Comparison of ENCODE assay signal across 18 cellular contexts in the genomic region with DNA sequence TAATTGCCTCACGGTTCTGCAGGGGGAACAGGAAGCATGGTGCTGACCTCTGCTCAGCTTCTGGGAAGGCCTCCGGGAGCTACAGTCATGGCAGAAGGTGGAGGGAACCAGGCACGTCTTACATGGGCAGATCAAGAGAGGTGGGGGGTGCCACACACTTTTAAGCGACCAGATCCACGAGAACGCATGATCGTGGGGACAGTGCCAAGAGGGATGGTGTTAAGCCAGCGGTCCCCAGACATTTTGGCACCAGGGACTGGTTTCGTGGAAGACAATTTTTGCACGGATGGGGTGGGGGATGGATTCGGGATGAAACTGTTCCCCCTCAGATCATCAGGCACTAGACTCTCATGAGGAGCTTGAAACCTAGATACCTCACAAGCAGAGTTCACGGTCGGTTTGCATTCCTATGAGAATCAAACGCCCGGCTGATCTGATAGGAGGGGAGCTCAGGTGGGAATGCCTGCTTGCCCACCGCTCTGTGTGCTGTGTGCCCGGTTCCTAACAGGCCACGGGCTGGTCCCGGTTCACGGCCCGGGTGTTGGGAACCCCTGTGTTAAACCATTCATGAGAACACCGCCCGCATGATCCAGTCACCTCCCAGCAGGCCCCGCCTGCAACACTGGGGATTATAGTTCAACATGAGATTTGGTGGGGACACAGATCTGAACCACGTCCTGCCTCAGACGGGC.
DNase-seq lines count a peak whose midpoint lies in the region; ATAC-seq and TF ChIP-seq lines count a peak whose summit lies in the region.
"Had no signal": no experiment of that assay in that cellular context is flagged by ENCODE, and none has a peak within 500 bp of the region (broad histone marks: within the 10 kb centered on the region; RNA-seq: fewer than 3 reads in every experiment).

No MANE protein-coding gene starts in this region.

- no peak overlapping the region for H3K4me3 Mint-ChIP-seq in GM23338

- H3K9me2 ChIP-seq in GM23338 (ENCODE audit: insufficient read depth), result no peaks in the 10 kb centered on the region

- H3K9me3 ChIP-seq in heart right ventricle, result no peaks in the 10 kb centered on the region
- no peaks in the 10 kb centered on the region for H3K9me3 ChIP-seq in parathyroid adenoma (ENCODE audit: control insufficient read depth, low read length)
- H3K9me3 ChIP-seq: MG63 had no signal

- no peak overlapping the region for H3K27ac Mint-ChIP-seq in GM23338

- H2AFZ ChIP-seq in parathyroid adenoma (no peak overlapping the region), GM23338 (no peak overlapping the region; the same call in 1 of the 2 replicates)

- WGBS in heart right ventricle, 2 donors, result 85 to 90% methylated on average over 26 of the region's 26 CpGs

- TF ChIP-seq CTCF in heart right ventricle (IDR thresholded peaks at IDR 0.05) (no peak), parathyroid adenoma (IDR thresholded peaks at IDR 0.05) (no peak), GM23338 (conservative IDR thresholded peaks at IDR 0.05; ENCODE audit: low read depth in 2 of 2) (no peak)

- no peaks in the 10 kb centered on the region for H3K79me2 ChIP-seq in parathyroid adenoma
- H3K79me2 ChIP-seq in GM23338 (replicated peaks; ENCODE audit: insufficient read depth), result no peaks in the 10 kb centered on the region

- ATAC-seq in heart right ventricle (no peak), Right ventricle myocardium inferior (no peak), GM23338 (no peak)

- peaks cover 6% of the 10 kb centered on the region; the same call in 1 of the 3 replicates for H3K4me1 Mint-ChIP-seq in GM23338

- peaks cover 5% of the 10 kb centered on the region; the same call in 2 of the 3 replicates for H3K9me3 Mint-ChIP-seq in GM23338

- intact Hi-C loops in heart right ventricle (cut with DNase I) (no loop called here), Right ventricle myocardium inferior (cut with DNase I) (no loop called here)

- H3K4me2 ChIP-seq in parathyroid adenoma (ENCODE audit: low read length) (no peak overlapping the region), GM23338 (no peak overlapping the region)

- H3K27ac ChIP-seq in heart right ventricle (peak overlapping the region; percentile 5 to 90 (median 82)), parathyroid adenoma (peak overlapping the region; percentile 19), GM23338 (ENCODE audit: low read depth) (no peak overlapping the region)
- H3K27ac ChIP-seq: SK-N-MC had no signal

- no peaks in the 10 kb centered on the region for H3F3A ChIP-seq in GM23338 (replicated peaks; ENCODE audit: low read depth)

- H3K9ac ChIP-seq in parathyroid adenoma, result no peak overlapping the region

- no peaks in the 10 kb centered on the region for H3K36me3 Mint-ChIP-seq in GM23338 (ENCODE audit: low read depth)

- H4K20me1 ChIP-seq in GM23338 (replicated peaks; ENCODE audit: insufficient read depth), result no peaks in the 10 kb centered on the region

- no peaks in the 10 kb centered on the region for H3K27me3 ChIP-seq in heart right ventricle
- no peaks in the 10 kb centered on the region for H3K27me3 ChIP-seq in parathyroid adenoma (ENCODE audit: control insufficient read depth, insufficient read depth, low read length)
- no peaks in the 10 kb centered on the region for H3K27me3 ChIP-seq in GM23338 (ENCODE audit: insufficient read depth)

- DNase-seq in heart right ventricle (no peak), Right ventricle myocardium inferior (ENCODE audit: missing footprints) (no peak), dermis blood vessel endothelial cell (peak; percentile 2), GM23338 (ENCODE audit: low spot score) (no peak), NCI-H345 (lab: John Stamatoyannopoulos, UW) (no peak)
- no peak for DNase-seq in stimulated activated CD4-positive, alpha-beta T cell treated with anti-CD3 and anti-CD28 coated beads, Interleukin-15, amount 100 ng/mL, for 24 hours
- DNase-seq: 8988T, EL, Kasumi-1, MG63, NCI-H1417 treated with DMSO at 0.1 percent for 48 hours, NCI-H187, NCI-H446 treated with DMSO at 0.1 percent for 48 hours, NCI-H526 treated with DMSO at 0.1 percent for 48 hours, OCI-M1, SHP77 treated with DMSO at 0.1 percent for 48 hours had no signal

- H3K36me3 ChIP-seq in heart right ventricle, result no peaks in the 10 kb centered on the region
- H3K36me3 ChIP-seq in parathyroid adenoma (ENCODE audit: control insufficient read depth, insufficient read depth, low read length), result no peaks in the 10 kb centered on the region
- H3K36me3 ChIP-seq in GM23338 (ENCODE audit: insufficient read depth), result no peaks in the 10 kb centered on the region
- H3K36me3 ChIP-seq: MG63 had no signal

- H3K27me3 Mint-ChIP-seq in GM23338 (ENCODE audit: insufficient read depth, low read depth, poor library complexity), result peaks cover 11% of the 10 kb centered on the region

- H3K4me3 ChIP-seq in heart right ventricle (no peak overlapping the region), parathyroid adenoma (ENCODE audit: low read depth, low read length) (no peak overlapping the region), GM23338 (no peak overlapping the region)
- H3K4me3 ChIP-seq: MG63, SK-N-MC had no signal

- H3K4me1 ChIP-seq in heart right ventricle, result peaks cover 14 to 41% (median 34%) of the 10 kb centered on the region in 9 donors
- no peaks in the 10 kb centered on the region for H3K4me1 ChIP-seq in parathyroid adenoma
- no peaks in the 10 kb centered on the region for H3K4me1 ChIP-seq in GM23338 (ENCODE audit: insufficient read depth)

TF ChIP-seq in GM23338, 12 proteins besides CTCF, POLR2A, EP300 and RAD21:
- TF ChIP-seq POLR2AphosphoS5 (IDR thresholded peaks at IDR 0.05; ENCODE audit: low read depth) (no peak), JUNB (IDR thresholded peaks at IDR 0.05; ENCODE audit: unreplicated experiment) (no peak), NANOG (IDR thresholded peaks at IDR 0.05; ENCODE audit: borderline replicate concordance) (no peak), EZH2 (IDR thresholded peaks at IDR 0.05; ENCODE audit: low read depth, unreplicated experiment) (no peak), STAT1 (IDR thresholded peaks at IDR 0.05; ENCODE audit: unreplicated experiment) (no peak), CREB1 (CRISPR knock-in tag; IDR thresholded peaks at IDR 0.05; ENCODE audit: low read depth) (no peak), ZNF331 (CRISPR knock-in tag; IDR thresholded peaks at IDR 0.05; ENCODE audit: low read depth) (no peak)
- TF ChIP-seq, protein P1, sequence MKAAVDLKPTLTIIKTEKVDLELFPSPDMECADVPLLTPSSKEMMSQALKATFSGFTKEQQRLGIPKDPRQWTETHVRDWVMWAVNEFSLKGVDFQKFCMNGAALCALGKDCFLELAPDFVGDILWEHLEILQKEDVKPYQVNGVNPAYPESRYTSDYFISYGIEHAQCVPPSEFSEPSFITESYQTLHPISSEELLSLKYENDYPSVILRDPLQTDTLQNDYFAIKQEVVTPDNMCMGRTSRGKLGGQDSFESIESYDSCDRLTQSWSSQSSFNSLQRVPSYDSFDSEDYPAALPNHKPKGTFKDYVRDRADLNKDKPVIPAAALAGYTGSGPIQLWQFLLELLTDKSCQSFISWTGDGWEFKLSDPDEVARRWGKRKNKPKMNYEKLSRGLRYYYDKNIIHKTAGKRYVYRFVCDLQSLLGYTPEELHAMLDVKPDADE (IDR thresholded peaks at IDR 0.05), result no peak
- TF ChIP-seq, protein P2, sequence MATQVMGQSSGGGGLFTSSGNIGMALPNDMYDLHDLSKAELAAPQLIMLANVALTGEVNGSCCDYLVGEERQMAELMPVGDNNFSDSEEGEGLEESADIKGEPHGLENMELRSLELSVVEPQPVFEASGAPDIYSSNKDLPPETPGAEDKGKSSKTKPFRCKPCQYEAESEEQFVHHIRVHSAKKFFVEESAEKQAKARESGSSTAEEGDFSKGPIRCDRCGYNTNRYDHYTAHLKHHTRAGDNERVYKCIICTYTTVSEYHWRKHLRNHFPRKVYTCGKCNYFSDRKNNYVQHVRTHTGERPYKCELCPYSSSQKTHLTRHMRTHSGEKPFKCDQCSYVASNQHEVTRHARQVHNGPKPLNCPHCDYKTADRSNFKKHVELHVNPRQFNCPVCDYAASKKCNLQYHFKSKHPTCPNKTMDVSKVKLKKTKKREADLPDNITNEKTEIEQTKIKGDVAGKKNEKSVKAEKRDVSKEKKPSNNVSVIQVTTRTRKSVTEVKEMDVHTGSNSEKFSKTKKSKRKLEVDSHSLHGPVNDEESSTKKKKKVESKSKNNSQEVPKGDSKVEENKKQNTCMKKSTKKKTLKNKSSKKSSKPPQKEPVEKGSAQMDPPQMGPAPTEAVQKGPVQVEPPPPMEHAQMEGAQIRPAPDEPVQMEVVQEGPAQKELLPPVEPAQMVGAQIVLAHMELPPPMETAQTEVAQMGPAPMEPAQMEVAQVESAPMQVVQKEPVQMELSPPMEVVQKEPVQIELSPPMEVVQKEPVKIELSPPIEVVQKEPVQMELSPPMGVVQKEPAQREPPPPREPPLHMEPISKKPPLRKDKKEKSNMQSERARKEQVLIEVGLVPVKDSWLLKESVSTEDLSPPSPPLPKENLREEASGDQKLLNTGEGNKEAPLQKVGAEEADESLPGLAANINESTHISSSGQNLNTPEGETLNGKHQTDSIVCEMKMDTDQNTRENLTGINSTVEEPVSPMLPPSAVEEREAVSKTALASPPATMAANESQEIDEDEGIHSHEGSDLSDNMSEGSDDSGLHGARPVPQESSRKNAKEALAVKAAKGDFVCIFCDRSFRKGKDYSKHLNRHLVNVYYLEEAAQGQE (IDR thresholded peaks at IDR 0.05; ENCODE audit: unreplicated experiment), result no peak
